24 cellular contexts compared by ENCODE assay signal in genomic region chr18:32454667-32455066, GRCh38. TPM values are rescaled to one million over a fixed set of nuclear protein-coding genes. Genes with fewer than 3 reads are reported as not detected.
DNase-seq lines count a peak whose midpoint lies in the region; ATAC-seq, FAIRE-seq and TF ChIP-seq lines count a peak whose summit lies in the region.
"Had no signal": no experiment of that assay in that cellular context is flagged by ENCODE, and none has a peak within 500 bp of the region (broad histone marks: within the 10 kb centered on the region; RNA-seq: fewer than 3 reads in every experiment).

No MANE protein-coding gene starts in this region.

- H3K9ac ChIP-seq in adipocyte (ENCODE audit: low read length), result no peak overlapping the region
- H3K9ac ChIP-seq: KMS-11 had no signal

- H3K4me3 ChIP-seq in heart left ventricle, result no peak overlapping the region
- H3K4me3 ChIP-seq in adipocyte (ENCODE audit: low read length), result no peak overlapping the region
- H3K4me3 ChIP-seq: left lung, spleen had no signal

- H3K9me3 ChIP-seq in heart left ventricle (no peaks in the 10 kb centered on the region), adipocyte (ENCODE audit: control insufficient read depth, low read length) (no peaks in the 10 kb centered on the region)
- H3K9me3 ChIP-seq: left lung, spleen had no signal

- no peaks in the 10 kb centered on the region for H3K36me3 ChIP-seq in heart left ventricle
- no peaks in the 10 kb centered on the region for H3K36me3 ChIP-seq in adipocyte (ENCODE audit: control insufficient read depth, insufficient read depth, low read length, severe bottlenecking)
- H3K36me3 ChIP-seq: left lung, spleen had no signal

- H3K4me1 ChIP-seq in heart left ventricle (peaks cover 0 to 53% (median 12%) of the 10 kb centered on the region in 12 donors), adipocyte (ENCODE audit: control insufficient read depth, insufficient read depth, low read length) (peaks cover 36% of the 10 kb centered on the region)
- H3K4me1 ChIP-seq: spleen had no signal

- peak overlapping the region in 1 of 12 donors; percentile 6 for H3K27ac ChIP-seq in heart left ventricle
- H3K27ac ChIP-seq: KMS-11, left lung, spleen had no signal

- intact Hi-C loops in heart left ventricle (cut with DNase I) (no loop called here), Right ventricle myocardium inferior (cut with DNase I) (no loop called here)

- no peaks in the 10 kb centered on the region for H3K27me3 ChIP-seq in heart left ventricle
- no peaks in the 10 kb centered on the region for H3K27me3 ChIP-seq in adipocyte (replicated peaks; ENCODE audit: control insufficient read depth, insufficient read depth, low read length)
- H3K27me3 ChIP-seq: left lung had no signal

- DNase-seq in heart left ventricle (no peak), Right ventricle myocardium inferior (ENCODE audit: missing footprints) (no peak), adipocyte (ENCODE audit: low read depth) (peak; percentile 22), kidney tubule cell (ENCODE audit: low spot score) (peak; percentile 26), superior temporal gyrus (ENCODE audit: extremely low spot score) (peak; percentile 60), H54 (ENCODE audit: insufficient read length, low spot score) (no peak), GM13976 (ENCODE audit: low spot score) (no peak)
- DNase-seq: activated CD4-positive, alpha-beta memory T cell treated with anti-CD3 and anti-CD28 coated beads, Interleukin-2, amount 10 ng/mL, durations not matched to agents 7 days and 5 days; activated CD4-positive, CD25-positive, alpha-beta regulatory T cell; aorta; central memory CD4-positive, alpha-beta T cell; dermis blood vessel endothelial cell; GDM1; left lung; naive thymus-derived CD8-positive, alpha-beta T cell; NCI-H510A treated with DMSO at 0.1 percent for 48 hours; occipital lobe; spleen; stimulated activated CD4-positive, alpha-beta T cell treated with anti-CD3 and anti-CD28 coated beads, Interleukin-2, amount 100 ng/mL, for 48 hours; T-cell had no signal

- TF ChIP-seq POLR2A in heart left ventricle (IDR thresholded peaks at IDR 0.05) (no peak), H54 (IDR thresholded peaks at IDR 0.05; ENCODE audit: low read depth, low read length) (no peak)

- ATAC-seq in heart left ventricle (peak in 3 of 4 donors; percentile 21 to 40 (median 31)), Right ventricle myocardium inferior (no peak), HG03159 (IDR thresholded peaks at IDR 0.05; ENCODE audit: unreplicated experiment) (no peak)
- ATAC-seq: activated naive CD4-positive, alpha-beta T cell treated with anti-CD3 and anti-CD28 coated beads, Interleukin-2, amount 50 U/mL, for 72 hours; HCT116; left lung; naive thymus-derived CD8-positive, alpha-beta T cell; T-cell had no signal

- in situ Hi-C loops in GM13976 (cut with MboI; ENCODE audit: low sequenced_read_pairs, unreplicated experiment), result no loop called here

- TF ChIP-seq CTCF in heart left ventricle (IDR thresholded peaks at IDR 0.05), result no peak
- TF ChIP-seq CTCF in GM13976 (IDR thresholded peaks at IDR 0.05; ENCODE audit: borderline replicate concordance, control extremely low read depth, extremely low read depth, insufficient read depth, missing control alignments), result no peak

- 44 to 67% (median 46%) methylated on average over 2 of the region's 2 CpGs for WGBS in heart left ventricle, 4 donors

- FAIRE-seq in H54 (lab: Jason Lieb, UNC), result no peak

RNA-seq across cellular contexts. Expression of gene GAREM1, which starts 16.0 kb away (rescaled TPM):
- 10 to 100 TPM in 8 of 9 donors, 1 to 10 TPM in 1; 8.8 to 28.8 (median 13.4) TPM for total RNA-seq in heart left ventricle
- 10 to 100 TPM in 1 of 2 donors, 1 to 10 TPM in 1; 1.8 to 13.0 TPM for polyA plus RNA-seq in heart left ventricle
- total RNA-seq in Right ventricle myocardium inferior, result 22.7 TPM
- total RNA-seq: activated naive CD4-positive, alpha-beta T cell treated with anti-CD3 and anti-CD28 coated beads, Interleukin-2, amount 50 U/mL, for 72 hours had no signal

Comparison
In these comparisons a context has a peak if more than half of its experiments do, and no peak if none do; other contexts are left out.
1. ATAC-seq: peak in heart left ventricle (3 of 4); none in Right ventricle myocardium inferior (single experiment) and HG03159 (single experiment).
2. DNase-seq: peak in adipocyte (single experiment), kidney tubule cell (single experiment) and superior temporal gyrus (single experiment); none in heart left ventricle (0 of 5), Right ventricle myocardium inferior (single experiment), H54 (single experiment) and GM13976 (single experiment).